In genomic region chr11:121463689-121464335, GRCh38 we compare ENCODE assay signal across 10 cellular contexts. TPM values are rescaled to one million over a fixed set of nuclear protein-coding genes. Genes with fewer than 3 reads are reported as not detected.
A peak's percentile ranks its signal among the peaks of the same experiment; 100 is the strongest.
DNase-seq lines count a peak whose midpoint lies in the region; ATAC-seq and TF ChIP-seq lines count a peak whose summit lies in the region.
"Had no signal": no experiment of that assay in that cellular context is flagged by ENCODE, and none has a peak within 500 bp of the region (broad histone marks: within the 10 kb centered on the region; RNA-seq: fewer than 3 reads in every experiment).

No MANE protein-coding gene starts in this region.

- peaks cover 10 to 31% of the 10 kb centered on the region in 2 donors for H3K4me1 ChIP-seq in ascending aorta

- peak overlapping the region; percentile 88 to 92 for H3K27ac Mint-ChIP-seq in natural killer cell treated with Interleukin-12 subunit alpha and Interleukin-12 subunit beta and Interleukin-15 and Interleukin-18, amount 100 ng/mL, for 72 hours

- H3K9me3 ChIP-seq in ascending aorta = no peaks in the 10 kb centered on the region

- intact Hi-C loops in ascending aorta (cut with DNase I) (loop anchor here (1.0 to 2.0 kb wide), 2 partner anchors 12 to 57 kb away; partner anchors contain the start of genes SORL1 and SORL1-AS1), left ventricle myocardium superior (cut with micrococcal nuclease) (no loop called here)

- no peaks in the 10 kb centered on the region for H3K9me3 Mint-ChIP-seq in natural killer cell treated with Interleukin-12 subunit alpha and Interleukin-12 subunit beta and Interleukin-15 and Interleukin-18, amount 100 ng/mL, for 72 hours

- no peaks in the 10 kb centered on the region for H3K27me3 ChIP-seq in ascending aorta

- TF ChIP-seq CTCF in ascending aorta (IDR thresholded peaks at IDR 0.05) = no peak

- DNase-seq in G401 (ENCODE audit: low spot score) = peak; percentile 65
- no peak for DNase-seq in ascending aorta (ENCODE audit: low spot score in 2 of 2)
- no peak for DNase-seq in natural killer cell treated with Interleukin-12 subunit alpha and Interleukin-12 subunit beta and Interleukin-15 and Interleukin-18, amount 100 ng/mL, for 72 hours (ENCODE audit: low spot score)
- no peak for DNase-seq in NCI-H1092 treated with DMSO at 0.1 percent for 48 hours (lab: John Stamatoyannopoulos, UW)
- no peak for DNase-seq in NCI-H1105 (lab: John Stamatoyannopoulos, UW)
- DNase-seq in NCI-H2171 treated with DMSO at 0.1 percent for 48 hours (lab: John Stamatoyannopoulos, UW) = no peak
- DNase-seq in left ventricle myocardium superior = no peak
- DNase-seq: erythroblast had no signal

- in situ Hi-C loops in G401 (cut with HindIII; ENCODE audit: low sequenced_read_pairs) = no loop called here

- peak overlapping the region; percentile 84 for H3K4me3 Mint-ChIP-seq in natural killer cell treated with Interleukin-12 subunit alpha and Interleukin-12 subunit beta and Interleukin-15 and Interleukin-18, amount 100 ng/mL, for 72 hours

- H3K27me3 Mint-ChIP-seq in natural killer cell treated with Interleukin-12 subunit alpha and Interleukin-12 subunit beta and Interleukin-15 and Interleukin-18, amount 100 ng/mL, for 72 hours = no peaks in the 10 kb centered on the region

- H3K36me3 Mint-ChIP-seq in natural killer cell treated with Interleukin-12 subunit alpha and Interleukin-12 subunit beta and Interleukin-15 and Interleukin-18, amount 100 ng/mL, for 72 hours = no peaks in the 10 kb centered on the region

- H3K36me3 ChIP-seq in ascending aorta = no peaks in the 10 kb centered on the region

- H3K4me3 ChIP-seq in ascending aorta = no peak overlapping the region
- H3K4me3 ChIP-seq: SK-N-MC had no signal

- ATAC-seq in HG03175 (IDR thresholded peaks at IDR 0.05; ENCODE audit: unreplicated experiment) (peak; percentile 1), left ventricle myocardium superior (no peak)
- ATAC-seq in natural killer cell treated with Interleukin-12 subunit alpha and Interleukin-12 subunit beta and Interleukin-15 and Interleukin-18, amount 100 ng/mL, for 72 hours = no peak

- peak overlapping the region; percentile 77 to 78 for H3K27ac ChIP-seq in ascending aorta
- H3K27ac ChIP-seq: SK-N-MC had no signal

- peaks cover 85 to 87% of the 10 kb centered on the region in 2 donors for H3K4me1 Mint-ChIP-seq in natural killer cell treated with Interleukin-12 subunit alpha and Interleukin-12 subunit beta and Interleukin-15 and Interleukin-18, amount 100 ng/mL, for 72 hours (ENCODE audit: low read depth in 2 of 2)

RNA-seq across cellular contexts. Expression of gene SORL1, which starts 11.7 kb away (rescaled TPM):
- total RNA-seq in G401 (2014; rRNA removed; shearing (Covaris generic)) = 0.14 TPM in 1 of 2 replicates, not detected in the other
- total RNA-seq in ascending aorta (10.5 TPM), left ventricle myocardium superior (11.9 TPM)
- total RNA-seq in natural killer cell treated with Interleukin-12 subunit alpha and Interleukin-12 subunit beta and Interleukin-15 and Interleukin-18, amount 100 ng/mL, for 72 hours = 10 to 100 TPM; 26.8 to 45.5 TPM

Comparison
In these comparisons a context has a peak if more than half of its experiments do, and no peak if none do; other contexts are left out.
1. RNA of gene SORL1, which starts 11.7 kb away (total RNA-seq): 26.8 to 45.5 TPM in natural killer cell treated with Interleukin-12 subunit alpha and Interleukin-12 subunit beta and Interleukin-15 and Interleukin-18, amount 100 ng/mL, for 72 hours, 11.9 TPM in left ventricle myocardium superior (single experiment) and 10.5 TPM in ascending aorta (single experiment); 0.14 TPM in G401; every median in the first group is over 10 times any median in the second.